2 cellular contexts compared by ENCODE assay signal in the genomic region with DNA sequence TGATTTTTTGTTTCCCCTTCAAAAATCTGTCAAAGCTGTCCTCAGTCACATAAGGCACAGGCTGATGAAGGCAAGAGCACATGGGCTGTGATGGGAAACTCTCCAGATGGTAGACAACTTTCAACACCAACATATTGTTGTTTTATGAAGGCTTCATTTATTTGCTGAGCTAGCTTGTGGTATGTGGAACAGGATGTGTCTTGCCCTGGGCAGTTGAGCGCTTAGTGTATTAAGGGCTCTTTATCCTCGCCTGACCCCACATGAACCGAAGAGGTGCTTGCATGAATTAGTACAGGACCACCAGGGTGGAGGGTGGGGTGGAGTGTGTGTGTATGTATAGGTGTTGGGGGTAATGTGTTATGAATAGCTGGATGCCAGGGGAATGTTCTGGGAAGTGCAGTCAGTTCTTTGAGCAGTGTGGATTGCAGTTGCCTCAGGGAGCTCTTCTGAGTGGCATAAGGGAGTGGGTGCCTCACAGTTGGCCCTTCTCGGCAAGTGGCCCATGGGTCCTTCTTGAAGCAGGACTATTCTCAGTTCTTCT.
TF ChIP-seq lines count a peak whose summit lies in the region.

No MANE protein-coding gene starts in this region.

TF ChIP-seq in HEK293, 187 proteins besides CTCF, POLR2A, EP300 and RAD21 (continued from another document):
- TF ChIP-seq ZNF302 (tag by site-specific recombination; IDR thresholded peaks at IDR 0.05; ENCODE audit: low read depth) (no peak), ZNF324 (tag by site-specific recombination; IDR thresholded peaks at IDR 0.05) (no peak), YY2 (tag by site-specific recombination; IDR thresholded peaks at IDR 0.05) (no peak), ZNF596 (tag by site-specific recombination; IDR thresholded peaks at IDR 0.05) (no peak), ZNF184 (tag by site-specific recombination; IDR thresholded peaks at IDR 0.05) (no peak), ZFP3 (tag by site-specific recombination; IDR thresholded peaks at IDR 0.05; ENCODE audit: low read depth) (no peak), SP3 (tag by site-specific recombination; IDR thresholded peaks at IDR 0.05) (no peak), EGR2 (tag by site-specific recombination; IDR thresholded peaks at IDR 0.05; ENCODE audit: low read depth) (no peak), ZNF621 (tag by site-specific recombination; IDR thresholded peaks at IDR 0.05) (no peak)
- TF ChIP-seq, protein P1, sequence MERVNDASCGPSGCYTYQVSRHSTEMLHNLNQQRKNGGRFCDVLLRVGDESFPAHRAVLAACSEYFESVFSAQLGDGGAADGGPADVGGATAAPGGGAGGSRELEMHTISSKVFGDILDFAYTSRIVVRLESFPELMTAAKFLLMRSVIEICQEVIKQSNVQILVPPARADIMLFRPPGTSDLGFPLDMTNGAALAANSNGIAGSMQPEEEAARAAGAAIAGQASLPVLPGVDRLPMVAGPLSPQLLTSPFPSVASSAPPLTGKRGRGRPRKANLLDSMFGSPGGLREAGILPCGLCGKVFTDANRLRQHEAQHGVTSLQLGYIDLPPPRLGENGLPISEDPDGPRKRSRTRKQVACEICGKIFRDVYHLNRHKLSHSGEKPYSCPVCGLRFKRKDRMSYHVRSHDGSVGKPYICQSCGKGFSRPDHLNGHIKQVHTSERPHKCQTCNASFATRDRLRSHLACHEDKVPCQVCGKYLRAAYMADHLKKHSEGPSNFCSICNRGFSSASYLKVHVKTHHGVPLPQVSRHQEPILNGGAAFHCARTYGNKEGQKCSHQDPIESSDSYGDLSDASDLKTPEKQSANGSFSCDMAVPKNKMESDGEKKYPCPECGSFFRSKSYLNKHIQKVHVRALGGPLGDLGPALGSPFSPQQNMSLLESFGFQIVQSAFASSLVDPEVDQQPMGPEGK (tag by site-specific recombination; IDR thresholded peaks at IDR 0.05), result no peak
- TF ChIP-seq, protein P2, sequence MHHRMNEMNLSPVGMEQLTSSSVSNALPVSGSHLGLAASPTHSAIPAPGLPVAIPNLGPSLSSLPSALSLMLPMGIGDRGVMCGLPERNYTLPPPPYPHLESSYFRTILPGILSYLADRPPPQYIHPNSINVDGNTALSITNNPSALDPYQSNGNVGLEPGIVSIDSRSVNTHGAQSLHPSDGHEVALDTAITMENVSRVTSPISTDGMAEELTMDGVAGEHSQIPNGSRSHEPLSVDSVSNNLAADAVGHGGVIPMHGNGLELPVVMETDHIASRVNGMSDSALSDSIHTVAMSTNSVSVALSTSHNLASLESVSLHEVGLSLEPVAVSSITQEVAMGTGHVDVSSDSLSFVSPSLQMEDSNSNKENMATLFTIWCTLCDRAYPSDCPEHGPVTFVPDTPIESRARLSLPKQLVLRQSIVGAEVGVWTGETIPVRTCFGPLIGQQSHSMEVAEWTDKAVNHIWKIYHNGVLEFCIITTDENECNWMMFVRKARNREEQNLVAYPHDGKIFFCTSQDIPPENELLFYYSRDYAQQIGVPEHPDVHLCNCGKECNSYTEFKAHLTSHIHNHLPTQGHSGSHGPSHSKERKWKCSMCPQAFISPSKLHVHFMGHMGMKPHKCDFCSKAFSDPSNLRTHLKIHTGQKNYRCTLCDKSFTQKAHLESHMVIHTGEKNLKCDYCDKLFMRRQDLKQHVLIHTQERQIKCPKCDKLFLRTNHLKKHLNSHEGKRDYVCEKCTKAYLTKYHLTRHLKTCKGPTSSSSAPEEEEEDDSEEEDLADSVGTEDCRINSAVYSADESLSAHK (tag by site-specific recombination; IDR thresholded peaks at IDR 0.05), result no peak

TF ChIP-seq in SK-N-SH, 30 proteins besides CTCF, POLR2A, EP300 and RAD21 (continued from another document):
- TF ChIP-seq, protein P3, sequence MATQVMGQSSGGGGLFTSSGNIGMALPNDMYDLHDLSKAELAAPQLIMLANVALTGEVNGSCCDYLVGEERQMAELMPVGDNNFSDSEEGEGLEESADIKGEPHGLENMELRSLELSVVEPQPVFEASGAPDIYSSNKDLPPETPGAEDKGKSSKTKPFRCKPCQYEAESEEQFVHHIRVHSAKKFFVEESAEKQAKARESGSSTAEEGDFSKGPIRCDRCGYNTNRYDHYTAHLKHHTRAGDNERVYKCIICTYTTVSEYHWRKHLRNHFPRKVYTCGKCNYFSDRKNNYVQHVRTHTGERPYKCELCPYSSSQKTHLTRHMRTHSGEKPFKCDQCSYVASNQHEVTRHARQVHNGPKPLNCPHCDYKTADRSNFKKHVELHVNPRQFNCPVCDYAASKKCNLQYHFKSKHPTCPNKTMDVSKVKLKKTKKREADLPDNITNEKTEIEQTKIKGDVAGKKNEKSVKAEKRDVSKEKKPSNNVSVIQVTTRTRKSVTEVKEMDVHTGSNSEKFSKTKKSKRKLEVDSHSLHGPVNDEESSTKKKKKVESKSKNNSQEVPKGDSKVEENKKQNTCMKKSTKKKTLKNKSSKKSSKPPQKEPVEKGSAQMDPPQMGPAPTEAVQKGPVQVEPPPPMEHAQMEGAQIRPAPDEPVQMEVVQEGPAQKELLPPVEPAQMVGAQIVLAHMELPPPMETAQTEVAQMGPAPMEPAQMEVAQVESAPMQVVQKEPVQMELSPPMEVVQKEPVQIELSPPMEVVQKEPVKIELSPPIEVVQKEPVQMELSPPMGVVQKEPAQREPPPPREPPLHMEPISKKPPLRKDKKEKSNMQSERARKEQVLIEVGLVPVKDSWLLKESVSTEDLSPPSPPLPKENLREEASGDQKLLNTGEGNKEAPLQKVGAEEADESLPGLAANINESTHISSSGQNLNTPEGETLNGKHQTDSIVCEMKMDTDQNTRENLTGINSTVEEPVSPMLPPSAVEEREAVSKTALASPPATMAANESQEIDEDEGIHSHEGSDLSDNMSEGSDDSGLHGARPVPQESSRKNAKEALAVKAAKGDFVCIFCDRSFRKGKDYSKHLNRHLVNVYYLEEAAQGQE (IDR thresholded peaks at IDR 0.05; ENCODE audit: low read depth, low read length), result no peak
- TF ChIP-seq, protein P4, sequence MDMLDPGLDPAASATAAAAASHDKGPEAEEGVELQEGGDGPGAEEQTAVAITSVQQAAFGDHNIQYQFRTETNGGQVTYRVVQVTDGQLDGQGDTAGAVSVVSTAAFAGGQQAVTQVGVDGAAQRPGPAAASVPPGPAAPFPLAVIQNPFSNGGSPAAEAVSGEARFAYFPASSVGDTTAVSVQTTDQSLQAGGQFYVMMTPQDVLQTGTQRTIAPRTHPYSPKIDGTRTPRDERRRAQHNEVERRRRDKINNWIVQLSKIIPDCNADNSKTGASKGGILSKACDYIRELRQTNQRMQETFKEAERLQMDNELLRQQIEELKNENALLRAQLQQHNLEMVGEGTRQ (IDR thresholded peaks at IDR 0.05; ENCODE audit: borderline replicate concordance, low read depth, low read length), result no peak
- TF ChIP-seq FOSL2 (IDR thresholded peaks at IDR 0.05; ENCODE audit: borderline replicate concordance, low read depth), result no peak
- TF ChIP-seq, protein P5, sequence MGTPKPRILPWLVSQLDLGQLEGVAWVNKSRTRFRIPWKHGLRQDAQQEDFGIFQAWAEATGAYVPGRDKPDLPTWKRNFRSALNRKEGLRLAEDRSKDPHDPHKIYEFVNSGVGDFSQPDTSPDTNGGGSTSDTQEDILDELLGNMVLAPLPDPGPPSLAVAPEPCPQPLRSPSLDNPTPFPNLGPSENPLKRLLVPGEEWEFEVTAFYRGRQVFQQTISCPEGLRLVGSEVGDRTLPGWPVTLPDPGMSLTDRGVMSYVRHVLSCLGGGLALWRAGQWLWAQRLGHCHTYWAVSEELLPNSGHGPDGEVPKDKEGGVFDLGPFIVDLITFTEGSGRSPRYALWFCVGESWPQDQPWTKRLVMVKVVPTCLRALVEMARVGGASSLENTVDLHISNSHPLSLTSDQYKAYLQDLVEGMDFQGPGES (IDR thresholded peaks at IDR 0.05; ENCODE audit: low read depth, low read length), result no peak
- TF ChIP-seq EZH2phosphoT487 (IDR thresholded peaks at IDR 0.05; ENCODE audit: borderline replicate concordance, low read depth), result no peak
- TF ChIP-seq ELF1 (IDR thresholded peaks at IDR 0.05), result no peak
- no peak for TF ChIP-seq FOXJ3 (CRISPR knock-in tag; IDR thresholded peaks at IDR 0.05)
- no peak for TF ChIP-seq TEAD4 (IDR thresholded peaks at IDR 0.05; ENCODE audit: borderline replicate concordance, insufficient read depth)
- TF ChIP-seq, protein P6, sequence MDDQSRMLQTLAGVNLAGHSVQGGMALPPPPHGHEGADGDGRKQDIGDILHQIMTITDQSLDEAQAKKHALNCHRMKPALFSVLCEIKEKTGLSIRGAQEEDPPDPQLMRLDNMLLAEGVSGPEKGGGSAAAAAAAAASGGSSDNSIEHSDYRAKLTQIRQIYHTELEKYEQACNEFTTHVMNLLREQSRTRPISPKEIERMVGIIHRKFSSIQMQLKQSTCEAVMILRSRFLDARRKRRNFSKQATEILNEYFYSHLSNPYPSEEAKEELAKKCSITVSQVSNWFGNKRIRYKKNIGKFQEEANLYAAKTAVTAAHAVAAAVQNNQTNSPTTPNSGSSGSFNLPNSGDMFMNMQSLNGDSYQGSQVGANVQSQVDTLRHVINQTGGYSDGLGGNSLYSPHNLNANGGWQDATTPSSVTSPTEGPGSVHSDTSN (IDR thresholded peaks at IDR 0.05), result no peak
- no peak for TF ChIP-seq NFIC (IDR thresholded peaks at IDR 0.05; ENCODE audit: borderline replicate concordance)
- TF ChIP-seq YY1 (IDR thresholded peaks at IDR 0.05; ENCODE audit: low read depth), result no peak
- TF ChIP-seq, protein P7, sequence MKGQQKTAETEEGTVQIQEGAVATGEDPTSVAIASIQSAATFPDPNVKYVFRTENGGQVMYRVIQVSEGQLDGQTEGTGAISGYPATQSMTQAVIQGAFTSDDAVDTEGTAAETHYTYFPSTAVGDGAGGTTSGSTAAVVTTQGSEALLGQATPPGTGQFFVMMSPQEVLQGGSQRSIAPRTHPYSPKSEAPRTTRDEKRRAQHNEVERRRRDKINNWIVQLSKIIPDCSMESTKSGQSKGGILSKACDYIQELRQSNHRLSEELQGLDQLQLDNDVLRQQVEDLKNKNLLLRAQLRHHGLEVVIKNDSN (IDR thresholded peaks at IDR 0.05; ENCODE audit: borderline replicate concordance, low read depth), result no peak
- TF ChIP-seq RFX5 (IDR thresholded peaks at IDR 0.05; ENCODE audit: low read length), result no peak
- TF ChIP-seq GABPA (IDR thresholded peaks at IDR 0.05; ENCODE audit: low read depth), result no peak
